ENCODE assay signal across 1 cellular context in genomic region chr2:229443869-229444268, GRCh38.
TF ChIP-seq lines count a peak whose summit lies in the region.

No MANE protein-coding gene starts in this region.

TF ChIP-seq in A549, 52 proteins besides CTCF, POLR2A, EP300 and RAD21 (continued from another document):
- TF ChIP-seq USF2 (IDR thresholded peaks at IDR 0.05) (no peak), BHLHE40 (IDR thresholded peaks at IDR 0.05; ENCODE audit: low read depth, low read length) (no peak), SMC3 (IDR thresholded peaks at IDR 0.05) (no peak), ZC3H11A (IDR thresholded peaks at IDR 0.05) (no peak)
TF ChIP-seq in A549: peak in this region for 0.
